6 cellular contexts compared by ENCODE assay signal in genomic region chr4:71181332-71181731, GRCh38.
"Had no signal": no experiment of that assay in that cellular context is flagged by ENCODE, and none has a peak within 500 bp of the region (broad histone marks: within the 10 kb centered on the region; RNA-seq: fewer than 3 reads in every experiment).

No MANE protein-coding gene starts in this region.

- ATAC-seq: K562 had no signal

- H3K4me2 ChIP-seq: KMS-11 had no signal

- FAIRE-seq: HTR-8/SVneo, K562 had no signal

- DNase-seq: KBM-7, KG1 had no signal

- H3K4me3 ChIP-seq: K562 had no signal

- H3K27ac ChIP-seq: HL-60, KMS-11 had no signal

- H3K9ac ChIP-seq: KMS-11 had no signal
